Comparison of ENCODE assay signal across 18 cellular contexts in genomic region chr1:232586679-232587078, GRCh38. TPM values are rescaled to one million over a fixed set of nuclear protein-coding genes. Genes with fewer than 3 reads are reported as not detected.
DNase-seq lines count a peak whose midpoint lies in the region; ATAC-seq and TF ChIP-seq lines count a peak whose summit lies in the region.
"Had no signal": no experiment of that assay in that cellular context is flagged by ENCODE, and none has a peak within 500 bp of the region (broad histone marks: within the 10 kb centered on the region; RNA-seq: fewer than 3 reads in every experiment).

No MANE protein-coding gene starts in this region.

- H3K27ac Mint-ChIP-seq in mesothelial cell of epicardium = no peak overlapping the region
- H3K27ac Mint-ChIP-seq: GM23338, IgD-negative memory B cell had no signal

- no peaks in the 10 kb centered on the region for H3K9me3 Mint-ChIP-seq in mesothelial cell of epicardium
- H3K9me3 Mint-ChIP-seq: GM23338 had no signal

- TF ChIP-seq CTCF in mesothelial cell of epicardium (IDR thresholded peaks at IDR 0.05; ENCODE audit: unreplicated experiment) = no peak

- peaks cover 13% of the 10 kb centered on the region for H3K4me1 Mint-ChIP-seq in mesothelial cell of epicardium

- H3K36me3 Mint-ChIP-seq in mesothelial cell of epicardium = peaks cover 4% of the 10 kb centered on the region
- H3K36me3 Mint-ChIP-seq: IgD-negative memory B cell had no signal

- H3K27me3 Mint-ChIP-seq in mesothelial cell of epicardium (ENCODE audit: low read depth) = no peaks in the 10 kb centered on the region

- ATAC-seq in Right ventricle myocardium superior (ENCODE audit: poor library complexity) (peak; percentile 35), sciatic nerve (peak; percentile 74), HG03175 (IDR thresholded peaks at IDR 0.05; ENCODE audit: unreplicated experiment) (no peak)
- ATAC-seq: GM12878, GM23338, SK-N-SH treated with all-trans-retinoic acid at 6 μM for 48 hours had no signal

- peak; percentile 49 for DNase-seq in NCI-H2107 treated with DMSO at 0.1 percent for 48 hours (lab: John Stamatoyannopoulos, UW; ENCODE audit: unreplicated experiment)
- DNase-seq in NCI-H2107 (lab: John Stamatoyannopoulos, UW) = no peak
- DNase-seq in NCI-H774 (lab: John Stamatoyannopoulos, UW) = peak; percentile 85
- DNase-seq in Right ventricle myocardium superior = no peak
- no peak for DNase-seq in sciatic nerve (ENCODE audit: low spot score)
- no peak for DNase-seq in activated T-cell treated with anti-CD3 and anti-CD28 coated beads for 4 hours
- no peak for DNase-seq in mesothelial cell of epicardium (ENCODE audit: low spot score in 2 of 2, unreplicated experiment in 2 of 2)
- DNase-seq: DMS53, NCI-H187, NCI-H226, NCI-H526, PC-9 had no signal

- no peak overlapping the region for H3K4me3 Mint-ChIP-seq in mesothelial cell of epicardium
- H3K4me3 Mint-ChIP-seq: GM23338; IgD-negative memory B cell; T-helper 1 cell treated with Interleukin-12 subunit alpha and Interleukin-12 subunit beta and Interleukin-4 antibody, amounts not matched to agents 30 μg/mL and 1 μg/mL, for 36 hours had no signal

- intact Hi-C loops in Right ventricle myocardium superior (cut with DNase I) = no loop called here
- intact Hi-C loops in sciatic nerve (cut with DNase I) = no loop called here

RNA-seq across cellular contexts. Expression of gene SIPA1L2, which starts 43.3 kb away (rescaled TPM):
- total RNA-seq in Right ventricle myocardium superior (120 TPM), sciatic nerve (61.5 TPM), mesothelial cell of epicardium (78.7 to 82.0 TPM (median 81.4 TPM) in 3 replicates)
- total RNA-seq: PC-9 had no signal

Comparison
In these comparisons a context has a peak if more than half of its experiments do, and no peak if none do; other contexts are left out.
1. DNase-seq: peak in NCI-H2107 treated with DMSO at 0.1 percent for 48 hours (single experiment) and NCI-H774 (single experiment); none in NCI-H2107 (single experiment), Right ventricle myocardium superior (single experiment), sciatic nerve (single experiment), activated T-cell treated with anti-CD3 and anti-CD28 coated beads for 4 hours (single experiment) and mesothelial cell of epicardium (0 of 2).